ENCODE assay signal across 19 cellular contexts in the genomic region with DNA sequence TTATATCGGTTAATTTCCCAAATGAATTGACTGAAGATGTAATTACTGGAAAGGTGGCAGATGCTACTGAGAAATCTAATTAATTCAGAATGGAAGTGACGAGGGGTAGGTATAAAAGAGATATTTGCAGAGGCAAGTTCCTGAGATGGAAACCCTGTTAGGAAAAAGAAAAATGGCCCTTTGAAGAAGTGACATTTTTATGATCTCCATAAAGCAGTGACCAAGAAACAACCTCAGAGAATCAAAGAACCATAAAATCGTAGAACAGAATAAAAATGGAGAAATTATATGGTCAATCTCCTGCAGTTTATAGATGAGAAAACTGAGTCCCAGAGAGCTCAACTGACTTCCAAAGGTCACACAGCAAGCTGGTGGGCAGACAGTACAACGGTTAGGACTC. TPM values are rescaled to one million over a fixed set of nuclear protein-coding genes. Genes with fewer than 3 reads are reported as not detected.
DNase-seq lines count a peak whose midpoint lies in the region; ATAC-seq and TF ChIP-seq lines count a peak whose summit lies in the region.
"Had no signal": no experiment of that assay in that cellular context is flagged by ENCODE, and none has a peak within 500 bp of the region (broad histone marks: within the 10 kb centered on the region; RNA-seq: fewer than 3 reads in every experiment).

No MANE protein-coding gene starts in this region.

- no peak overlapping the region for H2AFZ ChIP-seq in MM.1S (ENCODE audit: low read length)

- peaks cover 7% of the 10 kb centered on the region; the same call in 1 of the 2 replicates for H3K36me3 ChIP-seq in MM.1S (replicated peaks; ENCODE audit: insufficient read depth, low read length)

- H3K4me3 ChIP-seq in MM.1S (ENCODE audit: low read length) = no peak overlapping the region
- H3K4me3 ChIP-seq: BLaER1, GM12878 had no signal

- no peak for DNase-seq in HEK293T (ENCODE audit: extremely low spot score)
- no peak for DNase-seq in mesothelial cell of epicardium (ENCODE audit: low spot score in 2 of 2, unreplicated experiment in 2 of 2)
- no peak for DNase-seq in MM.1S
- DNase-seq in DMS 273 treated with DMSO at 0.1 percent for 48 hours (lab: John Stamatoyannopoulos, UW) = no peak
- DNase-seq in GM10266 (ENCODE audit: extremely low spot score) = no peak
- DNase-seq: 8988T; ACHN; BE2C; C1 segment of cervical spinal cord; CD4-positive, alpha-beta memory T cell; CD4-positive, CD25-positive, alpha-beta regulatory T cell; CD8-positive, alpha-beta memory T cell; COR-L47; DMS79 treated with DMSO at 0.1 percent for 48 hours; GF-D8 had no signal

- POLR2A ChIA-PET in HEK293T (lab: Yijun Ruan, JAX) = no interaction called here

- ATAC-seq in activated T-helper 17 cell treated with anti-CD3 and anti-CD28 coated beads, Interleukin-2, amount 50 U/mL, for 72 hours (replicated peaks) = no peak
- ATAC-seq: GM12878 had no signal

- H3K4me1 ChIP-seq in MM.1S (ENCODE audit: low read length) = no peaks in the 10 kb centered on the region

- no peaks in the 10 kb centered on the region for H3K9me3 ChIP-seq in MM.1S (replicated peaks; ENCODE audit: insufficient read depth, low read length)
- H3K9me3 ChIP-seq: BE2C, BLaER1 had no signal

- CTCF ChIA-PET in HEK293T (lab: Yijun Ruan, JAX) = interaction anchor here (0.8 kb wide), 1 partner anchor 8 kb away, joined by 6 read pairs; no protein-coding TSS in a partner anchor

- H3F3A ChIP-seq in MM.1S (ENCODE audit: insufficient read depth, low read length) = no peaks in the 10 kb centered on the region

- no peak overlapping the region for H3K4me3 Mint-ChIP-seq in activated T-helper 17 cell treated with anti-CD3 and anti-CD28 coated beads, Interleukin-2, amount 50 U/mL, for 72 hours
- no peak overlapping the region for H3K4me3 Mint-ChIP-seq in mesothelial cell of epicardium
- H3K4me3 Mint-ChIP-seq: CD14-positive monocyte; CD4-positive, alpha-beta memory T cell; CD4-positive, CD25-positive, alpha-beta regulatory T cell; CD8-positive, alpha-beta memory T cell had no signal

- no peaks in the 10 kb centered on the region for H4K20me1 ChIP-seq in MM.1S (ENCODE audit: insufficient read depth, low read length)

- H3K27me3 Mint-ChIP-seq in activated T-helper 17 cell treated with anti-CD3 and anti-CD28 coated beads, Interleukin-2, amount 50 U/mL, for 72 hours = no peaks in the 10 kb centered on the region
- H3K27me3 Mint-ChIP-seq in mesothelial cell of epicardium (ENCODE audit: low read depth) = no peaks in the 10 kb centered on the region
- H3K27me3 Mint-ChIP-seq: CD4-positive, alpha-beta memory T cell; CD4-positive, CD25-positive, alpha-beta regulatory T cell; CD8-positive, alpha-beta memory T cell had no signal

- no peak overlapping the region for H3K27ac ChIP-seq in MM.1S (ENCODE audit: low read length)
- H3K27ac ChIP-seq: BLaER1 had no signal

- peak overlapping the region; percentile 42 for H3K27ac Mint-ChIP-seq in activated T-helper 17 cell treated with anti-CD3 and anti-CD28 coated beads, Interleukin-2, amount 50 U/mL, for 72 hours
- H3K27ac Mint-ChIP-seq in mesothelial cell of epicardium = peak overlapping the region; percentile 19
- H3K27ac Mint-ChIP-seq: CD14-positive monocyte; CD4-positive, CD25-positive, alpha-beta regulatory T cell had no signal

- no peak overlapping the region for H3K9ac ChIP-seq in MM.1S (ENCODE audit: low read length)
- H3K9ac ChIP-seq: BLaER1 had no signal

- H3K9me2 ChIP-seq in MM.1S (replicated peaks; ENCODE audit: insufficient read depth, low read length) = no peaks in the 10 kb centered on the region

- TF ChIP-seq CTCF in mesothelial cell of epicardium (IDR thresholded peaks at IDR 0.05; ENCODE audit: unreplicated experiment) (no peak), MM.1S (IDR thresholded peaks at IDR 0.05; ENCODE audit: low read length) (no peak), GM10266 (IDR thresholded peaks at IDR 0.05; ENCODE audit: control insufficient read depth, insufficient read depth, low read depth, missing control alignments) (no peak)

- peaks cover 93% of the 10 kb centered on the region for H3K36me3 Mint-ChIP-seq in activated T-helper 17 cell treated with anti-CD3 and anti-CD28 coated beads, Interleukin-2, amount 50 U/mL, for 72 hours (ENCODE audit: low read depth)
- H3K36me3 Mint-ChIP-seq in mesothelial cell of epicardium = peaks cover 38% of the 10 kb centered on the region

- H3K4me1 Mint-ChIP-seq in activated T-helper 17 cell treated with anti-CD3 and anti-CD28 coated beads, Interleukin-2, amount 50 U/mL, for 72 hours = no peaks in the 10 kb centered on the region
- peaks cover 35% of the 10 kb centered on the region for H3K4me1 Mint-ChIP-seq in mesothelial cell of epicardium
- H3K4me1 Mint-ChIP-seq: CD14-positive monocyte had no signal

- peaks cover 13% of the 10 kb centered on the region for H3K79me2 ChIP-seq in MM.1S (ENCODE audit: low read length)

- no peaks in the 10 kb centered on the region for H3K9me3 Mint-ChIP-seq in activated T-helper 17 cell treated with anti-CD3 and anti-CD28 coated beads, Interleukin-2, amount 50 U/mL, for 72 hours
- no peaks in the 10 kb centered on the region for H3K9me3 Mint-ChIP-seq in mesothelial cell of epicardium
- H3K9me3 Mint-ChIP-seq: CD14-positive monocyte; CD4-positive, CD25-positive, alpha-beta regulatory T cell; CD8-positive, alpha-beta memory T cell had no signal

- H3K27me3 ChIP-seq in MM.1S (replicated peaks; ENCODE audit: insufficient read depth, low read length) = no peaks in the 10 kb centered on the region
- H3K27me3 ChIP-seq: BE2C, BLaER1 had no signal

- no peak overlapping the region for H3K4me2 ChIP-seq in MM.1S (ENCODE audit: low read depth, low read length)
- H3K4me2 ChIP-seq: BLaER1 had no signal

TF ChIP-seq in HEK293T, 16 proteins besides CTCF, POLR2A, EP300 and RAD21:
- no peak for TF ChIP-seq L3MBTL2 (conservative IDR thresholded peaks at IDR 0.05)
- TF ChIP-seq, protein P1, sequence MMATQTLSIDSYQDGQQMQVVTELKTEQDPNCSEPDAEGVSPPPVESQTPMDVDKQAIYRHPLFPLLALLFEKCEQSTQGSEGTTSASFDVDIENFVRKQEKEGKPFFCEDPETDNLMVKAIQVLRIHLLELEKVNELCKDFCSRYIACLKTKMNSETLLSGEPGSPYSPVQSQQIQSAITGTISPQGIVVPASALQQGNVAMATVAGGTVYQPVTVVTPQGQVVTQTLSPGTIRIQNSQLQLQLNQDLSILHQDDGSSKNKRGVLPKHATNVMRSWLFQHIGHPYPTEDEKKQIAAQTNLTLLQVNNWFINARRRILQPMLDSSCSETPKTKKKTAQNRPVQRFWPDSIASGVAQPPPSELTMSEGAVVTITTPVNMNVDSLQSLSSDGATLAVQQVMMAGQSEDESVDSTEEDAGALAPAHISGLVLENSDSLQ (IDR thresholded peaks at IDR 0.05) = peak; percentile 81

RNA-seq across cellular contexts. Expression of a gene that starts 20.3 kb away (rescaled TPM):
- total RNA-seq in activated T-helper 17 cell treated with anti-CD3 and anti-CD28 coated beads, Interleukin-2, amount 50 U/mL, for 72 hours = 10 to 100 TPM; 37.6 to 95.2 TPM
- 37.8 to 40.6 TPM (median 38.6 TPM) in 3 replicates for total RNA-seq in mesothelial cell of epicardium

RNA-seq across cellular contexts. Expression of a gene that starts 50.0 kb away (rescaled TPM):
- total RNA-seq in activated T-helper 17 cell treated with anti-CD3 and anti-CD28 coated beads, Interleukin-2, amount 50 U/mL, for 72 hours = 10 to 100 TPM; 10.5 to 12.8 TPM
- total RNA-seq in mesothelial cell of epicardium = 17.2 to 19.4 TPM (median 18.6 TPM) in 3 replicates

RNA-seq across cellular contexts. Expression of a gene that starts 51.0 kb away (rescaled TPM):
- 100 to 1,000 TPM; 134 to 189 TPM for total RNA-seq in activated T-helper 17 cell treated with anti-CD3 and anti-CD28 coated beads, Interleukin-2, amount 50 U/mL, for 72 hours
- total RNA-seq in mesothelial cell of epicardium = 205 to 207 TPM (median 206 TPM) in 3 replicates
